1 cellular context compared by ENCODE assay signal in the genomic region with DNA sequence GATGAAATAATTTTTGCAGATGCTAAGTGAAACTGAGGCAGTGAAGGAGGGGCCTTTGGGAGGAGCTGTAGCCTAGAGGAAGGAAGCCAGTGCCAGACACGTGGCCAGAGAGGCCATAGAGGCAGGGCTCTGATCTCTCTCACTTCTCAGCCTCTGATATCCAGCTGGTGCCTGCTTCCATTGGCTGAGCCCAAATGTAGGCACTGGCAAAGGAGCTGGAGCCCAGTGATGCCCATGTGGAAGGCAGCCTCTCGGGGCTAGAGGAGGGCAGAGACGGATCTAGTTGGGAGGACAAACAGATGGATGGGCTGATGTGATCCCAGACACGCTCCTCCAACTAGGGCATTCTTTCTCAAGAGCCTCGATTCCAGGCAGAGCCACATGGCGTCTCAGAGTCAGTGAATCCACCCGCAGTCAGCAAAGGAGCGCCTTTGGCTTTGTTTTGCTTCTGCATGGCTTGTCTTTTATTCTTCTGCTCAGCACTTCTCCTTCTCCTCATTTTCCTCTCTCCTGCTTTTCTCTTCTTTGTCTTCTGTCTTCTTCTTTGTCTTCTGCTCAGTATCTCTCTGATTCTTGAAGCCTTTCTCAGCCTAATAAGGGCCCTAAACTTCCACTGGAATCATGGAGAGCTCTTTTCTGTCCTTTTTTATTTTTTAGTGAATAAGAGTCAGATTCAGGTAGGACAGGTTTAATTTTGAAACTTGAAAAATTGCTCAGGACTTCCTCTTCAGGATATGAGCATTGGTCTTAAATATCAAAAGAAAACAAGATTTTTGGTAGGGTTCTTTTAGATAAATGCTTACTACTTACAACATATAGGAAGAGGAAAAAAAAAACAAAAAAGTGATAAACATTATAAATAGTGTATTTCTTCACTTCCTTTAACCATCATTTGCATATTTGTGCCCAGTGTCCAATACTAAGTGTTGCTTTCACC.
TF ChIP-seq lines count a peak whose summit lies in the region.

No MANE protein-coding gene starts in this region.

TF ChIP-seq in SK-N-SH, 30 proteins besides CTCF, POLR2A, EP300 and RAD21 (continued from another document):
- TF ChIP-seq, protein P1, sequence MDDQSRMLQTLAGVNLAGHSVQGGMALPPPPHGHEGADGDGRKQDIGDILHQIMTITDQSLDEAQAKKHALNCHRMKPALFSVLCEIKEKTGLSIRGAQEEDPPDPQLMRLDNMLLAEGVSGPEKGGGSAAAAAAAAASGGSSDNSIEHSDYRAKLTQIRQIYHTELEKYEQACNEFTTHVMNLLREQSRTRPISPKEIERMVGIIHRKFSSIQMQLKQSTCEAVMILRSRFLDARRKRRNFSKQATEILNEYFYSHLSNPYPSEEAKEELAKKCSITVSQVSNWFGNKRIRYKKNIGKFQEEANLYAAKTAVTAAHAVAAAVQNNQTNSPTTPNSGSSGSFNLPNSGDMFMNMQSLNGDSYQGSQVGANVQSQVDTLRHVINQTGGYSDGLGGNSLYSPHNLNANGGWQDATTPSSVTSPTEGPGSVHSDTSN (IDR thresholded peaks at IDR 0.05) = no peak
- TF ChIP-seq FOSL2 (IDR thresholded peaks at IDR 0.05; ENCODE audit: borderline replicate concordance, low read depth) = no peak
- TF ChIP-seq GABPA (IDR thresholded peaks at IDR 0.05; ENCODE audit: low read depth) = no peak
- TF ChIP-seq, protein P2, sequence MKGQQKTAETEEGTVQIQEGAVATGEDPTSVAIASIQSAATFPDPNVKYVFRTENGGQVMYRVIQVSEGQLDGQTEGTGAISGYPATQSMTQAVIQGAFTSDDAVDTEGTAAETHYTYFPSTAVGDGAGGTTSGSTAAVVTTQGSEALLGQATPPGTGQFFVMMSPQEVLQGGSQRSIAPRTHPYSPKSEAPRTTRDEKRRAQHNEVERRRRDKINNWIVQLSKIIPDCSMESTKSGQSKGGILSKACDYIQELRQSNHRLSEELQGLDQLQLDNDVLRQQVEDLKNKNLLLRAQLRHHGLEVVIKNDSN (IDR thresholded peaks at IDR 0.05; ENCODE audit: borderline replicate concordance, low read depth) = no peak
- no peak for TF ChIP-seq RXRA (IDR thresholded peaks at IDR 0.05; ENCODE audit: borderline replicate concordance, low read depth)
- no peak for TF ChIP-seq TCF12 (IDR thresholded peaks at IDR 0.05)
- no peak for TF ChIP-seq RCOR1 (IDR thresholded peaks at IDR 0.05; ENCODE audit: low read length)
- TF ChIP-seq CHD2 (IDR thresholded peaks at IDR 0.05; ENCODE audit: low read length, partially characterized antibody) = no peak
- TF ChIP-seq, protein P3, sequence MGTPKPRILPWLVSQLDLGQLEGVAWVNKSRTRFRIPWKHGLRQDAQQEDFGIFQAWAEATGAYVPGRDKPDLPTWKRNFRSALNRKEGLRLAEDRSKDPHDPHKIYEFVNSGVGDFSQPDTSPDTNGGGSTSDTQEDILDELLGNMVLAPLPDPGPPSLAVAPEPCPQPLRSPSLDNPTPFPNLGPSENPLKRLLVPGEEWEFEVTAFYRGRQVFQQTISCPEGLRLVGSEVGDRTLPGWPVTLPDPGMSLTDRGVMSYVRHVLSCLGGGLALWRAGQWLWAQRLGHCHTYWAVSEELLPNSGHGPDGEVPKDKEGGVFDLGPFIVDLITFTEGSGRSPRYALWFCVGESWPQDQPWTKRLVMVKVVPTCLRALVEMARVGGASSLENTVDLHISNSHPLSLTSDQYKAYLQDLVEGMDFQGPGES (IDR thresholded peaks at IDR 0.05; ENCODE audit: low read depth, low read length) = no peak
- no peak for TF ChIP-seq RFX5 (IDR thresholded peaks at IDR 0.05; ENCODE audit: low read length)
- no peak for TF ChIP-seq TEAD4 (IDR thresholded peaks at IDR 0.05; ENCODE audit: borderline replicate concordance, insufficient read depth)
